8 cellular contexts compared by ENCODE assay signal in genomic region chr3:43769471-43770425, GRCh38.
DNase-seq lines count a peak whose midpoint lies in the region; ATAC-seq and TF ChIP-seq lines count a peak whose summit lies in the region.

No MANE protein-coding gene starts in this region.

- CTCF ChIA-PET in activated CD8-positive, alpha-beta memory T cell treated with anti-CD3 and anti-CD28 coated beads, Interleukin-2, amount 10 ng/mL, durations not matched to agents 7 days and 5 days (lab: Charles Lee): interaction anchor here (0.5 to 1.8 kb wide), 10 partner anchors 9 to 432 kb away, joined by 3 to 11 read pairs (median 3); no protein-coding TSS in a partner anchor

- no peaks in the 10 kb centered on the region for H3K36me3 ChIP-seq in endodermal cell (ENCODE audit: control insufficient read depth, insufficient read depth, low read length)

- no peaks in the 10 kb centered on the region for H3K9me3 ChIP-seq in endodermal cell (ENCODE audit: control insufficient read depth, low read length)

- H3K9ac ChIP-seq in endodermal cell (ENCODE audit: extremely low read depth, low read length, poor library complexity, severe bottlenecking): no peak overlapping the region

- no peak overlapping the region for H3K4me3 Mint-ChIP-seq in activated CD8-positive, alpha-beta memory T cell treated with anti-CD3 and anti-CD28 coated beads, Interleukin-2, amount 10 ng/mL, durations not matched to agents 7 days and 5 days
- peak overlapping the region; percentile 40 for H3K4me3 Mint-ChIP-seq in endodermal cell
- no peak overlapping the region for H3K4me3 Mint-ChIP-seq in memory B cell

- TF ChIP-seq CTCF in HL-60 (IDR thresholded peaks at IDR 0.05; ENCODE audit: insufficient read depth, low read length): peak; percentile 80
- TF ChIP-seq CTCF in endodermal cell (conservative IDR thresholded peaks at IDR 0.05): peak; percentile 98

- no peaks in the 10 kb centered on the region for H3K9me3 Mint-ChIP-seq in activated CD8-positive, alpha-beta memory T cell treated with anti-CD3 and anti-CD28 coated beads, Interleukin-2, amount 10 ng/mL, durations not matched to agents 7 days and 5 days (ENCODE audit: low read depth)
- H3K9me3 Mint-ChIP-seq in endodermal cell: no peaks in the 10 kb centered on the region
- no peaks in the 10 kb centered on the region for H3K9me3 Mint-ChIP-seq in memory B cell

- peak; percentile 65 for ATAC-seq in activated CD8-positive, alpha-beta memory T cell treated with anti-CD3 and anti-CD28 coated beads, Interleukin-2, amount 10 ng/mL, durations not matched to agents 7 days and 5 days
- ATAC-seq in memory B cell (ENCODE audit: low read depth): peak; percentile 65
- ATAC-seq in GM18520 (IDR thresholded peaks at IDR 0.05; ENCODE audit: unreplicated experiment): no peak

- DNase-seq in ELR (ENCODE audit: low read depth) (peak; percentile 99), HL-60 (ENCODE audit: low read depth in 1 of 2, low spot score in 1 of 2) (peak; percentile 89), NOMO-1 treated with DMSO at 0.1 percent for 48 hours (lab: John Stamatoyannopoulos, UW; ENCODE audit: unreplicated experiment) (peak; percentile 82), endodermal cell (peak; percentile 100), memory B cell (ENCODE audit: low spot score in 2 of 2) (peak; percentile 64 to 71)
- peak; percentile 73 for DNase-seq in activated CD8-positive, alpha-beta memory T cell treated with anti-CD3 and anti-CD28 coated beads, Interleukin-2, amount 10 ng/mL, durations not matched to agents 7 days and 5 days
- peak; percentile 51 for DNase-seq in stimulated activated CD8-positive, alpha-beta memory T cell treated with anti-CD3 and anti-CD28 coated beads, Interleukin-12 subunit alpha, Interleukin-12 subunit beta, amount 100 ng/mL, for 1 hour (ENCODE audit: low read depth)

- H3K27me3 ChIP-seq in HL-60 (ENCODE audit: insufficient read depth, poor library complexity, severe bottlenecking) (no peaks in the 10 kb centered on the region), endodermal cell (ENCODE audit: control insufficient read depth, insufficient read depth, low read length, poor library complexity, severe bottlenecking) (no peaks in the 10 kb centered on the region)

- H3K27ac ChIP-seq in HL-60 (replicated peaks) (no peak overlapping the region), endodermal cell (ENCODE audit: low read depth, low read length) (no peak overlapping the region)

- no peaks in the 10 kb centered on the region for H3K36me3 Mint-ChIP-seq in activated CD8-positive, alpha-beta memory T cell treated with anti-CD3 and anti-CD28 coated beads, Interleukin-2, amount 10 ng/mL, durations not matched to agents 7 days and 5 days
- H3K36me3 Mint-ChIP-seq in endodermal cell (ENCODE audit: low read depth): no peaks in the 10 kb centered on the region
- no peaks in the 10 kb centered on the region for H3K36me3 Mint-ChIP-seq in memory B cell

- peaks cover 6% of the 10 kb centered on the region for H3K4me1 ChIP-seq in endodermal cell (ENCODE audit: control insufficient read depth, insufficient read depth, low read length)

- peaks cover 3% of the 10 kb centered on the region for H3K4me1 Mint-ChIP-seq in activated CD8-positive, alpha-beta memory T cell treated with anti-CD3 and anti-CD28 coated beads, Interleukin-2, amount 10 ng/mL, durations not matched to agents 7 days and 5 days
- H3K4me1 Mint-ChIP-seq in endodermal cell (peaks cover 10% of the 10 kb centered on the region), memory B cell (peaks cover 5% of the 10 kb centered on the region)

- 27 to 37% methylated on average over 17 to 27 of the region's 27 CpGs for WGBS in endodermal cell (ENCODE audit: insufficient coverage in 1 of 2, insufficient read length in 1 of 2), 2 experiments

- H3K27me3 Mint-ChIP-seq in activated CD8-positive, alpha-beta memory T cell treated with anti-CD3 and anti-CD28 coated beads, Interleukin-2, amount 10 ng/mL, durations not matched to agents 7 days and 5 days: peaks cover 26% of the 10 kb centered on the region
- peaks cover 21% of the 10 kb centered on the region for H3K27me3 Mint-ChIP-seq in endodermal cell (ENCODE audit: insufficient read depth)
- H3K27me3 Mint-ChIP-seq in memory B cell: peaks cover 10% of the 10 kb centered on the region

- H3K4me3 ChIP-seq in HL-60 (replicated peaks; ENCODE audit: insufficient read depth, low read length): no peak overlapping the region
- no peak overlapping the region for H3K4me3 ChIP-seq in endodermal cell (ENCODE audit: low read length)

- no peak overlapping the region for H3K27ac Mint-ChIP-seq in activated CD8-positive, alpha-beta memory T cell treated with anti-CD3 and anti-CD28 coated beads, Interleukin-2, amount 10 ng/mL, durations not matched to agents 7 days and 5 days
- H3K27ac Mint-ChIP-seq in endodermal cell (no peak overlapping the region), memory B cell (no peak overlapping the region)
